Comparison of ENCODE assay signal across 1 cellular context in the genomic region with DNA sequence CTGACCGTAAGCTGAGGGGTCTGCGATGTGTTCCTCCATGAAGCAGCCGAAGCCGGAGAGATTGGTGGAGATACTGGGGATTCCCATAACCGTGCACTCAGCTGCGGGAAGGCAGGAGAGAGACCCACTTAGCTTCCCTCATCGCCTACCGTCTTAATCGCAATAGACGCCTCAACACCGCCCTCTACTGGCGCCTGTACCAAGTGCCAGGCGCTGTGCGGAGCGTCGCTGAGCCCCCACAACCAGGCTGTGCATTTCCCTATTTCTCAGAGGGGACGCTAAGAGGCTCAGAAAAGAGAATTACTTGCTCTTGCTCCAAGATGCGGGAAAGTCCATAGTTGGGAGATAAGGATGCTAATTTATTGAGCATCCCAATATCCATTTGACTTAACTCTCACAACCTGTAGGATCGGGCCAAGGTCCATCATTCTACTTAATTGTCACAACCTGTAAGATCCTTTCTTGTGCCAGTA.
TF ChIP-seq lines count a peak whose summit lies in the region.

No MANE protein-coding gene starts in this region.

TF ChIP-seq in K562, 482 proteins besides CTCF, POLR2A, EP300 and RAD21 (continued from another document and continues in another):
- TF ChIP-seq, protein P1, sequence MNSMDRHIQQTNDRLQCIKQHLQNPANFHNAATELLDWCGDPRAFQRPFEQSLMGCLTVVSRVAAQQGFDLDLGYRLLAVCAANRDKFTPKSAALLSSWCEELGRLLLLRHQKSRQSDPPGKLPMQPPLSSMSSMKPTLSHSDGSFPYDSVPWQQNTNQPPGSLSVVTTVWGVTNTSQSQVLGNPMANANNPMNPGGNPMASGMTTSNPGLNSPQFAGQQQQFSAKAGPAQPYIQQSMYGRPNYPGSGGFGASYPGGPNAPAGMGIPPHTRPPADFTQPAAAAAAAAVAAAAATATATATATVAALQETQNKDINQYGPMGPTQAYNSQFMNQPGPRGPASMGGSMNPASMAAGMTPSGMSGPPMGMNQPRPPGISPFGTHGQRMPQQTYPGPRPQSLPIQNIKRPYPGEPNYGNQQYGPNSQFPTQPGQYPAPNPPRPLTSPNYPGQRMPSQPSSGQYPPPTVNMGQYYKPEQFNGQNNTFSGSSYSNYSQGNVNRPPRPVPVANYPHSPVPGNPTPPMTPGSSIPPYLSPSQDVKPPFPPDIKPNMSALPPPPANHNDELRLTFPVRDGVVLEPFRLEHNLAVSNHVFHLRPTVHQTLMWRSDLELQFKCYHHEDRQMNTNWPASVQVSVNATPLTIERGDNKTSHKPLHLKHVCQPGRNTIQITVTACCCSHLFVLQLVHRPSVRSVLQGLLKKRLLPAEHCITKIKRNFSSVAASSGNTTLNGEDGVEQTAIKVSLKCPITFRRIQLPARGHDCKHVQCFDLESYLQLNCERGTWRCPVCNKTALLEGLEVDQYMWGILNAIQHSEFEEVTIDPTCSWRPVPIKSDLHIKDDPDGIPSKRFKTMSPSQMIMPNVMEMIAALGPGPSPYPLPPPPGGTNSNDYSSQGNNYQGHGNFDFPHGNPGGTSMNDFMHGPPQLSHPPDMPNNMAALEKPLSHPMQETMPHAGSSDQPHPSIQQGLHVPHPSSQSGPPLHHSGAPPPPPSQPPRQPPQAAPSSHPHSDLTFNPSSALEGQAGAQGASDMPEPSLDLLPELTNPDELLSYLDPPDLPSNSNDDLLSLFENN (IDR thresholded peaks at IDR 0.05; ENCODE audit: low read depth in 2 of 2, low read length in 2 of 2), result no peak
- TF ChIP-seq NCOA6 (IDR thresholded peaks at IDR 0.05) (no peak), SUPT5H (IDR thresholded peaks at IDR 0.05) (no peak), RUNX1 (IDR thresholded peaks at IDR 0.05; ENCODE audit: low read depth) (no peak), LEF1 (IDR thresholded peaks at IDR 0.05) (no peak), OTX1 (CRISPR knock-in tag; IDR thresholded peaks at IDR 0.05) (no peak), RBM25 (IDR thresholded peaks at IDR 0.05; ENCODE audit: low read depth, low read length, severe bottlenecking) (no peak), HDGF (IDR thresholded peaks at IDR 0.05) (no peak), ZNF175 (CRISPR knock-in tag; IDR thresholded peaks at IDR 0.05; ENCODE audit: low read depth) (no peak), U2AF2 (optimal IDR thresholded peaks at IDR 0.05; ENCODE audit: low read depth, low read length) (no peak), ZNF121 (CRISPR knock-in tag; conservative IDR thresholded peaks at IDR 0.05) (no peak), PHF20 (IDR thresholded peaks at IDR 0.05; ENCODE audit: partially characterized antibody) (no peak), SNRNP70 (optimal IDR thresholded peaks at IDR 0.05; ENCODE audit: low read depth, low read length) (no peak), TEAD4 (IDR thresholded peaks at IDR 0.05; ENCODE audit: low read length) (peak; percentile 7; the same call in 1 of the 2 replicates), TEAD4 (CRISPR knock-in tag; IDR thresholded peaks at IDR 0.05; ENCODE audit: borderline replicate concordance) (no peak), ZNF584 (CRISPR knock-in tag; IDR thresholded peaks at IDR 0.05; ENCODE audit: low read depth) (no peak), PTRF (tag; IDR thresholded peaks at IDR 0.05) (no peak), GATAD2B (IDR thresholded peaks at IDR 0.05; ENCODE audit: borderline replicate concordance) (no peak), SETDB1 (IDR thresholded peaks at IDR 0.05; ENCODE audit: low read length) (no peak), ZSCAN29 (IDR thresholded peaks at IDR 0.05) (no peak), NFRKB (IDR thresholded peaks at IDR 0.05; ENCODE audit: low read depth) (no peak), E2F3 (CRISPR knock-in tag; IDR thresholded peaks at IDR 0.05) (no peak), ZFPM2 (CRISPR knock-in tag; IDR thresholded peaks at IDR 0.05) (no peak), NRF1 (conservative IDR thresholded peaks at IDR 0.05 in 1 of 2, IDR thresholded peaks at IDR 0.05 in 1 of 2) (no peak), ILK (tag; IDR thresholded peaks at IDR 0.05; ENCODE audit: borderline replicate concordance, low read depth) (no peak), RBM17 (IDR thresholded peaks at IDR 0.05; ENCODE audit: borderline replicate concordance, low read depth, low read length) (no peak), ZFP36 (IDR thresholded peaks at IDR 0.05; ENCODE audit: low read depth, low read length, partially characterized antibody) (peak; percentile 52), WHSC1 (IDR thresholded peaks at IDR 0.05; ENCODE audit: low read length) (no peak), PHTF2 (CRISPR knock-in tag; IDR thresholded peaks at IDR 0.05) (no peak), CHD4 (IDR thresholded peaks at IDR 0.05; ENCODE audit: insufficient read depth, insufficient replicate concordance, low read depth, low read length, poor library complexity, severe bottlenecking) (no peak), EZH2 (IDR thresholded peaks at IDR 0.05; ENCODE audit: borderline replicate concordance, low read depth, low read length) (no peak), ZNF143 (CRISPR knock-in tag; IDR thresholded peaks at IDR 0.05) (no peak), SREBF1 (IDR thresholded peaks at IDR 0.05; ENCODE audit: borderline replicate concordance, low read depth, low read length) (no peak), ATF1 (CRISPR knock-in tag; IDR thresholded peaks at IDR 0.05) (no peak), ATF1 (tag; IDR thresholded peaks at IDR 0.05) (peak; percentile 19; the same call in 1 of the 2 replicates), TEAD2 (tag; IDR thresholded peaks at IDR 0.05) (no peak), CC2D1A (IDR thresholded peaks at IDR 0.05) (peak; percentile 60; the same call in 1 of the 2 replicates), HNRNPUL1 (IDR thresholded peaks at IDR 0.05; ENCODE audit: low read length) (no peak), POLR2AphosphoS5 (IDR thresholded peaks at IDR 0.05; ENCODE audit: control insufficient read depth, insufficient read depth, low read depth, low read length) (no peak), MAFF (IDR thresholded peaks at IDR 0.05; ENCODE audit: low read length) (no peak), GATA2 (CRISPR knock-in tag; IDR thresholded peaks at IDR 0.05) (no peak), ZC3H11A (IDR thresholded peaks at IDR 0.05; ENCODE audit: low read depth, low read length) (no peak), HEY1 (CRISPR knock-in tag; IDR thresholded peaks at IDR 0.05; ENCODE audit: borderline replicate concordance) (no peak), TRIM24 (IDR thresholded peaks at IDR 0.05) (peak in 1 of 2 experiments; percentile 11; a peak in 1 of 4 replicates), DDX20 (tag; IDR thresholded peaks at IDR 0.05; ENCODE audit: low read depth) (no peak), ZNF212 (CRISPR knock-in tag; IDR thresholded peaks at IDR 0.05) (no peak), GABPB2 (CRISPR knock-in tag; conservative IDR thresholded peaks at IDR 0.05) (no peak), ZBTB1 (CRISPR knock-in tag; IDR thresholded peaks at IDR 0.05; ENCODE audit: borderline replicate concordance, low read depth) (no peak), XRCC5 (IDR thresholded peaks at IDR 0.05; ENCODE audit: low read depth, low read length) (0 out of 2 replicates have a peak, but pooled peaks have one; percentile 82), ZNF76 (CRISPR knock-in tag; IDR thresholded peaks at IDR 0.05; ENCODE audit: borderline replicate concordance) (no peak)
- TF ChIP-seq, protein P2, sequence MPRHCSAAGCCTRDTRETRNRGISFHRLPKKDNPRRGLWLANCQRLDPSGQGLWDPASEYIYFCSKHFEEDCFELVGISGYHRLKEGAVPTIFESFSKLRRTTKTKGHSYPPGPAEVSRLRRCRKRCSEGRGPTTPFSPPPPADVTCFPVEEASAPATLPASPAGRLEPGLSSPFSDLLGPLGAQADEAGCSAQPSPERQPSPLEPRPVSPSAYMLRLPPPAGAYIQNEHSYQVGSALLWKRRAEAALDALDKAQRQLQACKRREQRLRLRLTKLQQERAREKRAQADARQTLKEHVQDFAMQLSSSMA (CRISPR knock-in tag; IDR thresholded peaks at IDR 0.05), result no peak
- TF ChIP-seq, protein P3, sequence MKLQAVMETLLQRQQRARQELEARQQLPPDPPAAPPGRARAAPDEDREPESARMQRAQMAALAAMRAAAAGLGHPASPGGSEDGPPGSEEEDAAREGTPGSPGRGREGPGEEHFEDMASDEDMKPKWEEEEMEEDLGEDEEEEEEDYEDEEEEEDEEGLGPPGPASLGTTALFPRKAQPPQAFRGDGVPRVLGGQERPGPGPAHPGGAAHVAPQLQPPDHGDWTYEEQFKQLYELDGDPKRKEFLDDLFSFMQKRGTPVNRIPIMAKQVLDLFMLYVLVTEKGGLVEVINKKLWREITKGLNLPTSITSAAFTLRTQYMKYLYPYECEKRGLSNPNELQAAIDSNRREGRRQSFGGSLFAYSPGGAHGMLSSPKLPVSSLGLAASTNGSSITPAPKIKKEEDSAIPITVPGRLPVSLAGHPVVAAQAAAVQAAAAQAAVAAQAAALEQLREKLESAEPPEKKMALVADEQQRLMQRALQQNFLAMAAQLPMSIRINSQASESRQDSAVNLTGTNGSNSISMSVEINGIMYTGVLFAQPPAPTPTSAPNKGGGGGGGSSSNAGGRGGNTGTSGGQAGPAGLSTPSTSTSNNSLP (IDR thresholded peaks at IDR 0.05; ENCODE audit: borderline replicate concordance, low read depth, low read length), result no peak
- TF ChIP-seq, protein P4, sequence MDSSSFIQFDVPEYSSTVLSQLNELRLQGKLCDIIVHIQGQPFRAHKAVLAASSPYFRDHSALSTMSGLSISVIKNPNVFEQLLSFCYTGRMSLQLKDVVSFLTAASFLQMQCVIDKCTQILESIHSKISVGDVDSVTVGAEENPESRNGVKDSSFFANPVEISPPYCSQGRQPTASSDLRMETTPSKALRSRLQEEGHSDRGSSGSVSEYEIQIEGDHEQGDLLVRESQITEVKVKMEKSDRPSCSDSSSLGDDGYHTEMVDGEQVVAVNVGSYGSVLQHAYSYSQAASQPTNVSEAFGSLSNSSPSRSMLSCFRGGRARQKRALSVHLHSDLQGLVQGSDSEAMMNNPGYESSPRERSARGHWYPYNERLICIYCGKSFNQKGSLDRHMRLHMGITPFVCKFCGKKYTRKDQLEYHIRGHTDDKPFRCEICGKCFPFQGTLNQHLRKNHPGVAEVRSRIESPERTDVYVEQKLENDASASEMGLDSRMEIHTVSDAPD (CRISPR knock-in tag; IDR thresholded peaks at IDR 0.05), result no peak
- TF ChIP-seq, protein P5, sequence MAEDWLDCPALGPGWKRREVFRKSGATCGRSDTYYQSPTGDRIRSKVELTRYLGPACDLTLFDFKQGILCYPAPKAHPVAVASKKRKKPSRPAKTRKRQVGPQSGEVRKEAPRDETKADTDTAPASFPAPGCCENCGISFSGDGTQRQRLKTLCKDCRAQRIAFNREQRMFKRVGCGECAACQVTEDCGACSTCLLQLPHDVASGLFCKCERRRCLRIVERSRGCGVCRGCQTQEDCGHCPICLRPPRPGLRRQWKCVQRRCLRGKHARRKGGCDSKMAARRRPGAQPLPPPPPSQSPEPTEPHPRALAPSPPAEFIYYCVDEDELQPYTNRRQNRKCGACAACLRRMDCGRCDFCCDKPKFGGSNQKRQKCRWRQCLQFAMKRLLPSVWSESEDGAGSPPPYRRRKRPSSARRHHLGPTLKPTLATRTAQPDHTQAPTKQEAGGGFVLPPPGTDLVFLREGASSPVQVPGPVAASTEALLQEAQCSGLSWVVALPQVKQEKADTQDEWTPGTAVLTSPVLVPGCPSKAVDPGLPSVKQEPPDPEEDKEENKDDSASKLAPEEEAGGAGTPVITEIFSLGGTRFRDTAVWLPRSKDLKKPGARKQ (CRISPR knock-in tag; IDR thresholded peaks at IDR 0.05), result no peak
- TF ChIP-seq, protein P6, sequence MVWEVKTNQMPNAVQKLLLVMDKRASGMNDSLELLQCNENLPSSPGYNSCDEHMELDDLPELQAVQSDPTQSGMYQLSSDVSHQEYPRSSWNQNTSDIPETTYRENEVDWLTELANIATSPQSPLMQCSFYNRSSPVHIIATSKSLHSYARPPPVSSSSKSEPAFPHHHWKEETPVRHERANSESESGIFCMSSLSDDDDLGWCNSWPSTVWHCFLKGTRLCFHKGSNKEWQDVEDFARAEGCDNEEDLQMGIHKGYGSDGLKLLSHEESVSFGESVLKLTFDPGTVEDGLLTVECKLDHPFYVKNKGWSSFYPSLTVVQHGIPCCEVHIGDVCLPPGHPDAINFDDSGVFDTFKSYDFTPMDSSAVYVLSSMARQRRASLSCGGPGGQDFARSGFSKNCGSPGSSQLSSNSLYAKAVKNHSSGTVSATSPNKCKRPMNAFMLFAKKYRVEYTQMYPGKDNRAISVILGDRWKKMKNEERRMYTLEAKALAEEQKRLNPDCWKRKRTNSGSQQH (CRISPR knock-in tag; IDR thresholded peaks at IDR 0.05), result no peak
- TF ChIP-seq, protein P7, sequence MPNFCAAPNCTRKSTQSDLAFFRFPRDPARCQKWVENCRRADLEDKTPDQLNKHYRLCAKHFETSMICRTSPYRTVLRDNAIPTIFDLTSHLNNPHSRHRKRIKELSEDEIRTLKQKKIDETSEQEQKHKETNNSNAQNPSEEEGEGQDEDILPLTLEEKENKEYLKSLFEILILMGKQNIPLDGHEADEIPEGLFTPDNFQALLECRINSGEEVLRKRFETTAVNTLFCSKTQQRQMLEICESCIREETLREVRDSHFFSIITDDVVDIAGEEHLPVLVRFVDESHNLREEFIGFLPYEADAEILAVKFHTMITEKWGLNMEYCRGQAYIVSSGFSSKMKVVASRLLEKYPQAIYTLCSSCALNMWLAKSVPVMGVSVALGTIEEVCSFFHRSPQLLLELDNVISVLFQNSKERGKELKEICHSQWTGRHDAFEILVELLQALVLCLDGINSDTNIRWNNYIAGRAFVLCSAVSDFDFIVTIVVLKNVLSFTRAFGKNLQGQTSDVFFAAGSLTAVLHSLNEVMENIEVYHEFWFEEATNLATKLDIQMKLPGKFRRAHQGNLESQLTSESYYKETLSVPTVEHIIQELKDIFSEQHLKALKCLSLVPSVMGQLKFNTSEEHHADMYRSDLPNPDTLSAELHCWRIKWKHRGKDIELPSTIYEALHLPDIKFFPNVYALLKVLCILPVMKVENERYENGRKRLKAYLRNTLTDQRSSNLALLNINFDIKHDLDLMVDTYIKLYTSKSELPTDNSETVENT (CRISPR knock-in tag; IDR thresholded peaks at IDR 0.05), result no peak
- TF ChIP-seq, protein P8, sequence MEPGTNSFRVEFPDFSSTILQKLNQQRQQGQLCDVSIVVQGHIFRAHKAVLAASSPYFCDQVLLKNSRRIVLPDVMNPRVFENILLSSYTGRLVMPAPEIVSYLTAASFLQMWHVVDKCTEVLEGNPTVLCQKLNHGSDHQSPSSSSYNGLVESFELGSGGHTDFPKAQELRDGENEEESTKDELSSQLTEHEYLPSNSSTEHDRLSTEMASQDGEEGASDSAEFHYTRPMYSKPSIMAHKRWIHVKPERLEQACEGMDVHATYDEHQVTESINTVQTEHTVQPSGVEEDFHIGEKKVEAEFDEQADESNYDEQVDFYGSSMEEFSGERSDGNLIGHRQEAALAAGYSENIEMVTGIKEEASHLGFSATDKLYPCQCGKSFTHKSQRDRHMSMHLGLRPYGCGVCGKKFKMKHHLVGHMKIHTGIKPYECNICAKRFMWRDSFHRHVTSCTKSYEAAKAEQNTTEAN (CRISPR knock-in tag; IDR thresholded peaks at IDR 0.05), result no peak
- TF ChIP-seq, protein P9, sequence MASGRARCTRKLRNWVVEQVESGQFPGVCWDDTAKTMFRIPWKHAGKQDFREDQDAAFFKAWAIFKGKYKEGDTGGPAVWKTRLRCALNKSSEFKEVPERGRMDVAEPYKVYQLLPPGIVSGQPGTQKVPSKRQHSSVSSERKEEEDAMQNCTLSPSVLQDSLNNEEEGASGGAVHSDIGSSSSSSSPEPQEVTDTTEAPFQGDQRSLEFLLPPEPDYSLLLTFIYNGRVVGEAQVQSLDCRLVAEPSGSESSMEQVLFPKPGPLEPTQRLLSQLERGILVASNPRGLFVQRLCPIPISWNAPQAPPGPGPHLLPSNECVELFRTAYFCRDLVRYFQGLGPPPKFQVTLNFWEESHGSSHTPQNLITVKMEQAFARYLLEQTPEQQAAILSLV (tag; IDR thresholded peaks at IDR 0.05), result no peak
- TF ChIP-seq, protein P10, sequence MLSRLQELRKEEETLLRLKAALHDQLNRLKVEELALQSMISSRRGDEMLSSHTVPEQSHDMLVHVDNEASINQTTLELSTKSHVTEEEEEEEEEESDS (CRISPR knock-in tag; IDR thresholded peaks at IDR 0.05), result no peak
